In the genomic region with DNA sequence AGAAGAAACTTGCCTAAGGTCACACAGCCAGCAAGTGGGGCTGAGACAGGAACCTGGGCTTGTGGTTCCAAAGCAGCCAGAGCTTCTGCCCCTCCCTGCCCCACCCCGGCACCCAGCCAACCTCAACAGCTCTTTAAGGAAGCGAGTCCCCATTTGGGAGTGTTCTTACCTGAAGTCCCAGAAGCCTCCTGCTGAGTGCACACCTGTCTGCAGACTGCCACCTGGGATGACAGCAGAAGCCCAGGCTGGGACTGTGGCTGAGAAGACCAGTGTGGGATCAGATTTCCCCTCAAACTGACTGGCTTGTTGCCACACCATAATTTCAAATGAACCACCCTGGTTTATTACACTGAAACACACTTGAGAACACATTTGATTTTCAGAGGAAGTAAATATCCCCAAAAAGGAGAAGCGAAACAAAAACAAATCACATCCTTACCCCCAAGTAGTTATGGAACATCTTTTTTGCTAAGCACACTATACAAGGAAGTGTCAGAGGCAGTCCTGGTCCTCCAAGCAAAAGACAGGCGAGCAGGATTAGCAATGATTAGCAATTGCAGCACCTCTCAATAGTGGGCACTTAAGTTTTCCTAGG, we compare ENCODE assay signal across 9 cellular contexts. TPM values are rescaled to one million over a fixed set of nuclear protein-coding genes. Genes with fewer than 3 reads are reported as not detected.
DNase-seq lines count a peak whose midpoint lies in the region; ATAC-seq, FAIRE-seq and TF ChIP-seq lines count a peak whose summit lies in the region.
"Had no signal": no experiment of that assay in that cellular context is flagged by ENCODE, and none has a peak within 500 bp of the region (broad histone marks: within the 10 kb centered on the region; RNA-seq: fewer than 3 reads in every experiment).

No MANE protein-coding gene starts in this region.

- 48 to 49% methylated on average over 4 of the region's 4 CpGs for WGBS in lung, 2 donors

- ATAC-seq in HG02759 (IDR thresholded peaks at IDR 0.05; ENCODE audit: unreplicated experiment) (peak; percentile 54), lung (ENCODE audit: insufficient read depth, low FRiP score) (no peak), HG03045 (IDR thresholded peaks at IDR 0.05; ENCODE audit: unreplicated experiment) (no peak), foreskin keratinocyte (no peak)

- peak; percentile 63 for FAIRE-seq in GM12891 (lab: Jason Lieb, UNC)

- no peak for TF ChIP-seq POLR2A in GM12891 (IDR thresholded peaks at IDR 0.05; ENCODE audit: low read depth, low read length)

- H3K27me3 ChIP-seq in lung (ENCODE audit: control insufficient read depth, insufficient read depth) (no peaks in the 10 kb centered on the region), foreskin keratinocyte (no peaks in the 10 kb centered on the region)
- H3K27me3 ChIP-seq: cardiac muscle cell had no signal

- DNase-seq in GM12891 (ENCODE audit: insufficient read length, low spot score) = no peak
- DNase-seq in NCI-H345 (lab: John Stamatoyannopoulos, UW) = peak; percentile 95
- DNase-seq in lung (ENCODE audit: low spot score) = peak; percentile 65
- DNase-seq in NK-92 (lab: John Stamatoyannopoulos, UW; ENCODE audit: unreplicated experiment) = no peak
- DNase-seq in putamen (ENCODE audit: low spot score) = no peak
- DNase-seq in foreskin keratinocyte = no peak

- H3K4me3 ChIP-seq in lung = no peak overlapping the region
- H3K4me3 ChIP-seq: cardiac muscle cell had no signal

- H3K36me3 ChIP-seq in lung (ENCODE audit: control insufficient read depth in 2 of 2, insufficient read depth in 2 of 2, low read length in 2 of 2) = no peaks in the 10 kb centered on the region
- H3K36me3 ChIP-seq: cardiac muscle cell had no signal

- peaks cover 2 to 7% of the 10 kb centered on the region in 2 donors for H3K4me1 ChIP-seq in lung (ENCODE audit: control insufficient read depth in 2 of 2, insufficient read depth in 2 of 2, low read length in 2 of 2)
- H3K4me1 ChIP-seq in foreskin keratinocyte = peaks cover 32% of the 10 kb centered on the region

- no peaks in the 10 kb centered on the region for H3K9me3 ChIP-seq in lung (ENCODE audit: control insufficient read depth in 2 of 2, insufficient read depth in 1 of 2, low read length in 1 of 2)

- TF ChIP-seq CTCF in lung (IDR thresholded peaks at IDR 0.05; ENCODE audit: control extremely low read depth, extremely low read depth) (no peak), foreskin keratinocyte (conservative IDR thresholded peaks at IDR 0.05) (no peak)

- H3K27ac ChIP-seq in lung (ENCODE audit: low read depth in 1 of 2, low read length in 1 of 2) (peak overlapping the region in 1 of 2 donors; percentile 71), foreskin keratinocyte (no peak overlapping the region)
- H3K27ac ChIP-seq: cardiac muscle cell had no signal

TF ChIP-seq in GM12891, 5 proteins besides CTCF, POLR2A, EP300 and RAD21:
- no peak for TF ChIP-seq POU2F2 (IDR thresholded peaks at IDR 0.05; ENCODE audit: low read depth, low read length)
- peak; percentile 85 for TF ChIP-seq SPI1 (IDR thresholded peaks at IDR 0.05; ENCODE audit: low read depth, low read length)
- no peak for TF ChIP-seq TAF1 (IDR thresholded peaks at IDR 0.05; ENCODE audit: low read depth, low read length)
- TF ChIP-seq POLR2AphosphoS5 (IDR thresholded peaks at IDR 0.05; ENCODE audit: low read depth, low read length) = no peak
TF ChIP-seq in GM12891: peak in this region for 1.

RNA-seq across cellular contexts. Expression of a gene that starts 6.3 kb away (rescaled TPM):
- 7.6 TPM for polyA plus RNA-seq in GM12891 (2012; ENCODE audit: low read depth, missing spikeins)
- total RNA-seq in lung (10 to 100 TPM; 28.1 to 55.5 TPM), foreskin keratinocyte (7.3 and 9.8 TPM in 2 replicates)
- polyA plus RNA-seq in lung (10 to 100 TPM; 19.3 to 52.4 TPM), foreskin keratinocyte (8.4 and 11.9 TPM in 2 replicates)

Comparison
In these comparisons a context has a peak if more than half of its experiments do, and no peak if none do; other contexts are left out.
1. DNase-seq: peak in NCI-H345 (single experiment) and lung (single experiment); none in GM12891 (single experiment), NK-92 (single experiment), putamen (single experiment) and foreskin keratinocyte (0 of 2).